In the genomic region with DNA sequence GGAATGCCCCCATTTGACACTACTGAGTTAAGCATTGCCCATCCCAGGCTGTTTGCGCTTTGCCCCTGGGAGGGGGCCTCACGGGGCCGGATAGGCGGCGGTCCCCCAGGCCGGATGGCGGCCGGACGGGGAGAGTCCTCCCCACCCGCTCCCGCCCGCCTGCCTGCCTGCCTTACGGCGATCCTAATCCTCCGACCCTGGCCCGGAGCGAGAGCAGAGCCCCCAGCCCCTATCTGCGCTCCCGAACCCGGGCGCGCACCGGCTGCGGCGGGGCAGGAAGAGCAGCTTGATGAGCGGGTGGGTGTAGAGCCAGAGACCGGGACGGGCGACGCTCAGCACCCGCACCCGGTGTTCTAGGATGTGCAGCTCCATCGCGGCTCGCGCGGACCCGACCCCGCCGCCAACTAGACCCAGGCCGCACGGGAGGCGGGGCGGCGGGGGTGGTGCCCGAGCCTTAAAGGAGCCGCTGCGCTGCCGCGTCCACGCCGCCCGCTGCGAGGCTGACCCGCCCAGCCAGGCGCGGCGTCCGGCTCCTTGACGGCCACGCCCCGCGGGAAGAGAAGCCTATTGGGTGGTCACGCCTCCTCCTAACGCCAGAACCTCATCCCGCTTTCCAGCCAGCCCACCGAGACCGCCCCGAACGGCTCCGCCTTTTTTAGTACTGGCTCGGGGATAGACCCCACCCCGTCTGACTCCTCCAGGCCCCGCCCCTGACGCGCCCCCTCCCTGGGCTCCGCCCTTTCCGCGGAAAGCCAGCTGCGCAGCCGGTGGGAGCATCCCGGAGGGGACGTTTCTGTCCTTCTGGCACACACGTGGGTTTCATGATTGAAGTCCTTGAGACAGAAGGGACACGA, we compare ENCODE assay signal across 8 cellular contexts. TPM values are rescaled to one million over a fixed set of nuclear protein-coding genes. Genes with fewer than 3 reads are reported as not detected.
DNase-seq lines count a peak whose midpoint lies in the region; ATAC-seq and TF ChIP-seq lines count a peak whose summit lies in the region.

A gene (minus strand): TSS at position 380 of the 854 bp plus-strand sequence. CDS start 8 bp downstream, at position 372.

- peaks cover 6% of the 10 kb centered on the region for H3K4me1 Mint-ChIP-seq in activated T-helper 17 cell treated with anti-CD3 and anti-CD28 coated beads, Interleukin-2, amount 50 U/mL, for 72 hours
- H3K4me1 Mint-ChIP-seq in naive thymus-derived CD8-positive, alpha-beta T cell: peaks cover 13 to 60% (median 49%) of the 10 kb centered on the region in 4 donors
- H3K4me1 Mint-ChIP-seq in stimulated activated naive B cell treated with anti-CD40 and anti-IgM and Interleukin-4, amounts not matched to agents 10 μg/mL and 1 μg/mL and 100 μg/mL, for 72 hours: peaks cover 24 to 55% of the 10 kb centered on the region in 2 donors

- peak within 1 kb of the TSS; percentile 53 for H3K4me3 ChIP-seq in fibroblast of mammary gland (ENCODE audit: control insufficient read depth, low read depth, low read length)

- peak; percentile 47 for DNase-seq in DMS79 (lab: John Stamatoyannopoulos, UW)
- peak; percentile 89 to 94 for DNase-seq in Kasumi-1 (lab: John Stamatoyannopoulos, UW)
- peak; percentile 97 for DNase-seq in RKO (ENCODE audit: low spot score)
- DNase-seq in fibroblast of mammary gland (ENCODE audit: low read depth): peak; percentile 97
- peak; percentile 77 to 93 (median 86) for DNase-seq in naive thymus-derived CD8-positive, alpha-beta T cell
- DNase-seq in stimulated activated naive B cell treated with anti-CD40 and anti-IgM and Interleukin-4, amounts not matched to agents 10 μg/mL and 1 μg/mL and 100 μg/mL, for 72 hours: peak; percentile 87

- H3K4me3 Mint-ChIP-seq in activated T-helper 17 cell treated with anti-CD3 and anti-CD28 coated beads, Interleukin-2, amount 50 U/mL, for 72 hours: peak within 1 kb of the TSS; percentile 79
- peak within 1 kb of the TSS; percentile 87 to 95 (median 92) for H3K4me3 Mint-ChIP-seq in naive thymus-derived CD8-positive, alpha-beta T cell
- peak within 1 kb of the TSS; percentile 92 for H3K4me3 Mint-ChIP-seq in stimulated activated naive B cell treated with anti-CD40 and anti-IgM and Interleukin-4, amounts not matched to agents 10 μg/mL and 1 μg/mL and 100 μg/mL, for 72 hours

- TF ChIP-seq CTCF in fibroblast of mammary gland (conservative IDR thresholded peaks at IDR 0.05; ENCODE audit: control insufficient read depth, insufficient read depth, low read depth, low read length): no peak

- no peaks in the 10 kb centered on the region for H3K27me3 Mint-ChIP-seq in activated T-helper 17 cell treated with anti-CD3 and anti-CD28 coated beads, Interleukin-2, amount 50 U/mL, for 72 hours
- no peaks in the 10 kb centered on the region for H3K27me3 Mint-ChIP-seq in naive thymus-derived CD8-positive, alpha-beta T cell
- no peaks in the 10 kb centered on the region for H3K27me3 Mint-ChIP-seq in stimulated activated naive B cell treated with anti-CD40 and anti-IgM and Interleukin-4, amounts not matched to agents 10 μg/mL and 1 μg/mL and 100 μg/mL, for 72 hours

- H3K36me3 Mint-ChIP-seq in activated T-helper 17 cell treated with anti-CD3 and anti-CD28 coated beads, Interleukin-2, amount 50 U/mL, for 72 hours (ENCODE audit: low read depth): peaks cover 23% of the 10 kb centered on the region
- H3K36me3 Mint-ChIP-seq in naive thymus-derived CD8-positive, alpha-beta T cell: peaks cover 0 to 35% (median 20%) of the 10 kb centered on the region in 3 donors
- H3K36me3 Mint-ChIP-seq in stimulated activated naive B cell treated with anti-CD40 and anti-IgM and Interleukin-4, amounts not matched to agents 10 μg/mL and 1 μg/mL and 100 μg/mL, for 72 hours: peaks cover 23 to 32% of the 10 kb centered on the region in 2 donors

- ATAC-seq in GM21786 (IDR thresholded peaks at IDR 0.05; ENCODE audit: unreplicated experiment): peak; percentile 62
- ATAC-seq in activated T-helper 17 cell treated with anti-CD3 and anti-CD28 coated beads, Interleukin-2, amount 50 U/mL, for 72 hours (replicated peaks): peak; percentile 90
- peak; percentile 76 to 77 for ATAC-seq in naive thymus-derived CD8-positive, alpha-beta T cell
- peak; percentile 79 to 86 for ATAC-seq in stimulated activated naive B cell treated with anti-CD40 and anti-IgM and Interleukin-4, amounts not matched to agents 10 μg/mL and 1 μg/mL and 100 μg/mL, for 72 hours (replicated peaks)

- POLR2A ChIA-PET in naive thymus-derived CD8-positive, alpha-beta T cell (lab: Charles Lee): interaction anchor here (0.9 to 13.0 kb wide), 17 partner anchors 12 to 135 kb away, joined by 3 to 416 read pairs (median 11); a partner anchor contains a TSS

- peak within 1 kb of the TSS; percentile 84 for H3K27ac Mint-ChIP-seq in activated T-helper 17 cell treated with anti-CD3 and anti-CD28 coated beads, Interleukin-2, amount 50 U/mL, for 72 hours
- peak within 1 kb of the TSS; percentile 89 to 97 (median 95) for H3K27ac Mint-ChIP-seq in naive thymus-derived CD8-positive, alpha-beta T cell
- peak within 1 kb of the TSS; percentile 94 for H3K27ac Mint-ChIP-seq in stimulated activated naive B cell treated with anti-CD40 and anti-IgM and Interleukin-4, amounts not matched to agents 10 μg/mL and 1 μg/mL and 100 μg/mL, for 72 hours

- no peaks in the 10 kb centered on the region for H3K9me3 Mint-ChIP-seq in activated T-helper 17 cell treated with anti-CD3 and anti-CD28 coated beads, Interleukin-2, amount 50 U/mL, for 72 hours
- H3K9me3 Mint-ChIP-seq in naive thymus-derived CD8-positive, alpha-beta T cell: no peaks in the 10 kb centered on the region
- no peaks in the 10 kb centered on the region for H3K9me3 Mint-ChIP-seq in stimulated activated naive B cell treated with anti-CD40 and anti-IgM and Interleukin-4, amounts not matched to agents 10 μg/mL and 1 μg/mL and 100 μg/mL, for 72 hours

RNA-seq across cellular contexts. Expression of the gene that starts here (rescaled TPM):
- 1 to 10 TPM; 4.6 to 4.8 TPM for total RNA-seq in activated T-helper 17 cell treated with anti-CD3 and anti-CD28 coated beads, Interleukin-2, amount 50 U/mL, for 72 hours
- total RNA-seq in naive thymus-derived CD8-positive, alpha-beta T cell: 10 to 100 TPM; 18.0 to 20.4 TPM
- polyA plus RNA-seq in naive thymus-derived CD8-positive, alpha-beta T cell: 10 to 100 TPM; 16.9 to 33.5 (median 20.8) TPM

Comparison
In these comparisons a context has a peak if more than half of its experiments do, and no peak if none do; other contexts are left out.
1. Peak in every context shown above with its lines: DNase-seq, ATAC-seq and H3K4me3 ChIP-seq.
2. DNase-seq: peak in every context shown above with its lines; median percentile 97 in RKO; 97 in fibroblast of mammary gland; 92 in Kasumi-1; 87 in stimulated activated naive B cell treated with anti-CD40 and anti-IgM and Interleukin-4, amounts not matched to agents 10 μg/mL and 1 μg/mL and 100 μg/mL, for 72 hours; 86 in naive thymus-derived CD8-positive, alpha-beta T cell; 47 in DMS79.